Comparison of ENCODE assay signal across 16 cellular contexts in the genomic region with DNA sequence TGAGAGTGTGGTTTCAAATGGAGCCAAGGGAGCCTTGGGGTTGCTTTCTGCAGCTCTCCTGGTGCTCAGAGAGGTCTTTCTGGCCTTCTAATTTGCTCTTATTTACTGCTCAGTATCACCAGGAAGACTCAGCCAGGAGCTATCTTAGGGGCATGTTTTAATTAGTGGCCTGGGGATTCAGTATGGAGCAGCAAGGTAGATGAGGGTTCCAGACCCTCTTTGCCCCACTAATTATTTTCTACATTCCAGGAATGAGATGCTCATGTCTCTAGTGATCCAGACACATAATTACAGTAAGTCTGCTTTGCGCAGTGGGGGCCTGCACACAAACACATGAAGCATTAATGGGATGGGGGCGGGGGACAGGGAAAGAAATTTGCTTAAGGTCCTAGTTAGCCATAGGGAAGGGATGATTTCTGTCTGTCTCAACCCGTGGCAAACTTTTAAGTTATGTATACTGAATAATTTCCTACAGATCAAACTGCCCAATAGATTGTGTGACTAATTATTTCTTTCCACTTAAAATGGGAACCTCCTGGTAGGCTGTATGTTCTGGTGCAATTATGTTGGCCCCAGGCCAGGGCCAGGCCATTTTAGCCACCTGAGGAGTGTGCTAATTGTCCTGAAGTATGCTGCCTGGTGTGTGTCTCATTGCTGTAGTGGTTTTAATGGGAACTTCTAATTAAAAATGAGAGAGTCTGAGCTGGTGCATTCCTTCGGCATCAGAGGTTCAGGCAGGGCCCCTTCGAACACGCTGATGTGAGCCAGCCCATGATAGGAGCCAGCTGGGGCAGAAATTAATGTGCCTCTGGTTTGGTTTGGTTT.
A peak's percentile ranks its signal among the peaks of the same experiment; 100 is the strongest.
DNase-seq lines count a peak whose midpoint lies in the region; ATAC-seq and TF ChIP-seq lines count a peak whose summit lies in the region.
"Had no signal": no experiment of that assay in that cellular context is flagged by ENCODE, and none has a peak within 500 bp of the region (broad histone marks: within the 10 kb centered on the region; RNA-seq: fewer than 3 reads in every experiment).

No MANE protein-coding gene starts in this region.

- H3K18ac ChIP-seq in neuronal stem cell (ENCODE audit: low read length): no peak overlapping the region

- no peak overlapping the region for H2AK5ac ChIP-seq in neuronal stem cell (ENCODE audit: low read depth, low read length)

- no peak overlapping the region for H3K4ac ChIP-seq in neuronal stem cell (ENCODE audit: low read length)

- H3K4me2 ChIP-seq in neuronal stem cell (ENCODE audit: insufficient read depth, low read length, poor library complexity, severe bottlenecking) (no peak overlapping the region), Karpas-422 (ENCODE audit: low read depth, low read length, poor library complexity, severe bottlenecking) (no peak overlapping the region)

- H3K23ac ChIP-seq in neuronal stem cell (ENCODE audit: low read depth, low read length, poor library complexity): no peak overlapping the region

- TF ChIP-seq EP300 in ovary (IDR thresholded peaks at IDR 0.05): no peak

- H2BK15ac ChIP-seq in neuronal stem cell (ENCODE audit: low read length): no peak overlapping the region

- no peaks in the 10 kb centered on the region for H3K9me2 ChIP-seq in Karpas-422 (replicated peaks; ENCODE audit: insufficient read depth, low read length)

- H2AFZ ChIP-seq in neuronal stem cell (ENCODE audit: low read length) (no peak overlapping the region), Karpas-422 (ENCODE audit: low read length) (no peak overlapping the region)

- TF ChIP-seq CTCF in ovary (IDR thresholded peaks at IDR 0.05): no peak

- H3K9me3 ChIP-seq in neuronal stem cell (replicated peaks in 1 of 2; ENCODE audit: control insufficient read depth in 2 of 2, insufficient read depth in 1 of 2, low read depth in 1 of 2, low read length in 2 of 2) (no peaks in the 10 kb centered on the region), Karpas-422 (ENCODE audit: low read length) (no peaks in the 10 kb centered on the region), ovary (no peaks in the 10 kb centered on the region)
- H3K9me3 ChIP-seq: right lobe of liver, testis had no signal

- TF ChIP-seq POLR2A in ovary (IDR thresholded peaks at IDR 0.05): no peak

- H4K91ac ChIP-seq in neuronal stem cell (ENCODE audit: low read depth, low read length, poor library complexity): no peak overlapping the region

- H3K4me3 ChIP-seq in neuronal stem cell (ENCODE audit: low read length in 2 of 2) (no peak overlapping the region), Karpas-422 (ENCODE audit: low read length) (no peak overlapping the region), ovary (no peak overlapping the region)
- H3K4me3 ChIP-seq: cardiac muscle cell, right lobe of liver, testis had no signal

- H3K27me3 ChIP-seq in neuronal stem cell (ENCODE audit: control insufficient read depth in 3 of 3, insufficient read depth in 3 of 3, low read depth in 1 of 3, low read length in 3 of 3) (no peaks in the 10 kb centered on the region), Karpas-422 (ENCODE audit: low read length) (no peaks in the 10 kb centered on the region), ovary (no peaks in the 10 kb centered on the region)
- H3K27me3 ChIP-seq: right lobe of liver, testis had no signal

- no peaks in the 10 kb centered on the region for H4K20me1 ChIP-seq in Karpas-422 (ENCODE audit: insufficient read depth, low read depth, low read length)

- intact Hi-C loops in ovary (cut with DNase I): no loop called here

- H2BK120ac ChIP-seq in neuronal stem cell (ENCODE audit: low read depth, low read length): no peak overlapping the region

- ATAC-seq in HG02678 (IDR thresholded peaks at IDR 0.05; ENCODE audit: unreplicated experiment) (no peak), HG02852 (IDR thresholded peaks at IDR 0.05; ENCODE audit: unreplicated experiment) (no peak)
- ATAC-seq: right lobe of liver had no signal

- H3K14ac ChIP-seq in neuronal stem cell (ENCODE audit: low read length): no peak overlapping the region

- H3K4me1 ChIP-seq in neuronal stem cell (ENCODE audit: control insufficient read depth in 2 of 2, insufficient read depth in 1 of 2, low read depth in 1 of 2, low read length in 2 of 2): peaks cover 0 to 2% of the 10 kb centered on the region in 2 donors
- H3K4me1 ChIP-seq in Karpas-422 (ENCODE audit: low read length): no peaks in the 10 kb centered on the region
- H3K4me1 ChIP-seq in ovary (ENCODE audit: insufficient read depth): no peaks in the 10 kb centered on the region
- H3K4me1 ChIP-seq: right lobe of liver had no signal

- no CpG with 5 or more reads among the region's 6 CpGs for WGBS in neuronal stem cell (ENCODE audit: extremely low coverage in 2 of 2, insufficient read length in 2 of 2, insufficient replicate concordance in 1 of 2), 2 donors
- WGBS in ovary, 3 donors: 38 to 43% (median 39%) methylated on average over 6 of the region's 6 CpGs

- peak overlapping the region; percentile 36 for H2BK12ac ChIP-seq in neuronal stem cell (ENCODE audit: low read length)

- H3K9ac ChIP-seq in neuronal stem cell (ENCODE audit: low read depth, low read length, poor library complexity) (no peak overlapping the region), Karpas-422 (ENCODE audit: low read length) (no peak overlapping the region)

- H3K36me3 ChIP-seq in neuronal stem cell (replicated peaks in 1 of 2; ENCODE audit: control insufficient read depth in 2 of 2, insufficient read depth in 2 of 2, low read length in 2 of 2): no peaks in the 10 kb centered on the region
- H3K36me3 ChIP-seq in Karpas-422 (ENCODE audit: insufficient read depth, low read length): no peaks in the 10 kb centered on the region
- no peaks in the 10 kb centered on the region for H3K36me3 ChIP-seq in ovary
- H3K36me3 ChIP-seq: cardiac muscle cell, right lobe of liver had no signal

- H3K27ac ChIP-seq in neuronal stem cell (replicated peaks; ENCODE audit: low read length): no peak overlapping the region
- H3K27ac ChIP-seq in Karpas-422 (ENCODE audit: low read length): no peak overlapping the region
- no peak overlapping the region for H3K27ac ChIP-seq in ovary
- H3K27ac ChIP-seq: cardiac muscle cell, right lobe of liver, testis had no signal

- DNase-seq in EH (ENCODE audit: low read depth): peak; percentile 0
- peak; percentile 73 for DNase-seq in NCI-H1105 treated with DMSO at 0.1 percent for 48 hours (lab: John Stamatoyannopoulos, UW)
- DNase-seq in astrocyte of the hippocampus (ENCODE audit: low read depth, low spot score): peak; percentile 71
- DNase-seq in neuronal stem cell (ENCODE audit: low spot score): no peak
- no peak for DNase-seq in Karpas-422
- DNase-seq in ovary: no peak
- DNase-seq: activated CD4-positive, alpha-beta T cell treated with anti-CD3 and anti-CD28 coated beads, Interleukin-2, amount 10 ng/mL, durations not matched to agents 7 days and 5 days; activated naive CD4-positive, alpha-beta T cell treated with anti-CD3 and anti-CD28 coated beads, Interleukin-2, amount 10 ng/mL, durations not matched to agents 7 days and 5 days; activated T-cell treated with anti-CD3 and anti-CD28 coated beads for 4 hours; NCI-H446; right lobe of liver; stimulated activated CD4-positive, alpha-beta T cell treated with anti-CD3 and anti-CD28 coated beads, Interleukin-2, amount 100 ng/mL, for 48 hours; testis had no signal

- no peaks in the 10 kb centered on the region for H3K79me1 ChIP-seq in neuronal stem cell (ENCODE audit: low read depth, low read length)

- no peaks in the 10 kb centered on the region for H3K79me2 ChIP-seq in Karpas-422 (ENCODE audit: low read length)

- H4K8ac ChIP-seq in neuronal stem cell (ENCODE audit: low read depth, low read length): no peak overlapping the region

- no peak overlapping the region for H2BK5ac ChIP-seq in neuronal stem cell (ENCODE audit: low read length)

Comparison
In these comparisons a context has a peak if more than half of its experiments do, and no peak if none do; other contexts are left out.
1. DNase-seq: peak in EH (single experiment), NCI-H1105 treated with DMSO at 0.1 percent for 48 hours (single experiment) and astrocyte of the hippocampus (single experiment); none in neuronal stem cell (single experiment), Karpas-422 (single experiment) and ovary (0 of 5).